ENCODE assay signal across 31 cellular contexts in genomic region chr21:20463362-20463761, GRCh38.
"Had no signal": no experiment of that assay in that cellular context is flagged by ENCODE, and none has a peak within 500 bp of the region (broad histone marks: within the 10 kb centered on the region; RNA-seq: fewer than 3 reads in every experiment).

No MANE protein-coding gene starts in this region.

- H3K36me3 Mint-ChIP-seq: natural killer cell; neural progenitor cell; stimulated activated memory B cell treated with anti-CD40 and anti-IgM and Interleukin-4, amounts not matched to agents 10 μg/mL and 1 μg/mL and 100 μg/mL, for 72 hours; type B pancreatic cell had no signal

- H3K79me2 ChIP-seq: parathyroid adenoma had no signal

- H3K9me3 ChIP-seq: ovary, psoas muscle, suprapubic skin, testis, tibial artery, transverse colon, upper lobe of right lung, uterus had no signal

- H3K4me3 Mint-ChIP-seq: natural killer cell; nephron; neural progenitor cell; stimulated activated memory B cell treated with anti-CD40 and anti-IgM and Interleukin-4, amounts not matched to agents 10 μg/mL and 1 μg/mL and 100 μg/mL, for 72 hours; stimulated activated naive CD8-positive, alpha-beta T cell treated with anti-CD3 and anti-CD28 coated beads, Interleukin-15, amount 100 ng/mL, for 72 hours; type B pancreatic cell had no signal

- H3K9me3 Mint-ChIP-seq: nephron; neural progenitor cell; stimulated activated memory B cell treated with anti-CD40 and anti-IgM and Interleukin-4, amounts not matched to agents 10 μg/mL and 1 μg/mL and 100 μg/mL, for 72 hours had no signal

- H3K4me1 ChIP-seq: neural progenitor cell, parathyroid adenoma, psoas muscle, spleen, suprapubic skin, testis, tibial artery, transverse colon, upper lobe of right lung, uterus had no signal

- H3K9ac ChIP-seq: neural progenitor cell, parathyroid adenoma had no signal

- H3K36me3 ChIP-seq: neural progenitor cell, ovary, spleen, suprapubic skin, tibial artery, transverse colon, upper lobe of right lung, uterus had no signal

- H3K4me2 ChIP-seq: neural progenitor cell, smooth muscle cell had no signal

- DNase-seq: natural killer cell; occipital lobe; ovary; posterior cingulate gyrus; psoas muscle; right cardiac atrium; spleen; stimulated activated CD4-positive, alpha-beta T cell treated with anti-CD3 and anti-CD28 coated beads, Interleukin-12 subunit alpha, Interleukin-12 subunit beta, amount 100 ng/mL, for 4 hours; stimulated activated CD4-positive, alpha-beta T cell treated with anti-CD3 and anti-CD28 coated beads, Interleukin-1b, Interleukin-23, amount 100 ng/mL, for 48 hours; stimulated activated CD4-positive, alpha-beta T cell treated with anti-CD3 and anti-CD28 coated beads, Interleukin-4, amount 100 ng/mL, for 1 hour; stimulated activated CD4-positive, alpha-beta T cell treated with anti-CD3 and anti-CD28 coated beads, Interleukin-4, amount 100 ng/mL, for 4 hours; stimulated activated CD8-positive, alpha-beta memory T cell treated with anti-CD3 and anti-CD28 coated beads, Interleukin-4, amount 100 ng/mL, for 48 hours; stimulated activated naive CD4-positive, alpha-beta T cell; stimulated activated naive CD8-positive, alpha-beta T cell treated with anti-CD3 and anti-CD28 coated beads, Interleukin-15, amount 100 ng/mL, for 72 hours; stimulated activated naive CD8-positive, alpha-beta T cell treated with anti-CD3 and anti-CD28 coated beads, Interleukin-15, Interleukin-2, amounts not matched to agents 100 U/mL and 50 U/mL, for 24 hours; substantia nigra; testis; tibial artery; transverse colon; upper lobe of right lung; uterus had no signal

- H3K27me3 ChIP-seq: neural progenitor cell, ovary, spleen, suprapubic skin, testis, tibial artery, transverse colon, upper lobe of right lung, uterus had no signal

- H3K27ac ChIP-seq: neural progenitor cell, ovary, parathyroid adenoma, psoas muscle, skin epidermis, spleen, suprapubic skin, testis, tibial artery, transverse colon, upper lobe of right lung, uterus had no signal

- H3K4me3 ChIP-seq: neural progenitor cell, ovary, psoas muscle, skin epidermis, smooth muscle cell, spleen, suprapubic skin, testis, tibial artery, transverse colon, upper lobe of right lung, uterus had no signal

- H3K27me3 Mint-ChIP-seq: progenitor cell of endocrine pancreas; stimulated activated memory B cell treated with anti-CD40 and anti-IgM and Interleukin-4, amounts not matched to agents 10 μg/mL and 1 μg/mL and 100 μg/mL, for 72 hours; stimulated activated naive CD8-positive, alpha-beta T cell treated with anti-CD3 and anti-CD28 coated beads, Interleukin-15, amount 100 ng/mL, for 72 hours; type B pancreatic cell had no signal

- ATAC-seq: natural killer cell; psoas muscle; right cardiac atrium; sciatic nerve; stimulated activated memory B cell treated with anti-CD40 and anti-IgM and Interleukin-4, amounts not matched to agents 10 μg/mL and 1 μg/mL and 100 μg/mL, for 72 hours; stimulated activated naive CD8-positive, alpha-beta T cell treated with anti-CD3 and anti-CD28 coated beads, Interleukin-15, amount 100 ng/mL, for 72 hours; stimulated activated naive CD8-positive, alpha-beta T cell treated with anti-CD3 and anti-CD28 coated beads, Interleukin-15, Interleukin-2, amounts not matched to agents 100 U/mL and 50 U/mL, for 24 hours; upper lobe of right lung had no signal

- H2AFZ ChIP-seq: neural progenitor cell, parathyroid adenoma had no signal

- H3K4me1 Mint-ChIP-seq: natural killer cell; nephron; neural progenitor cell; stimulated activated memory B cell treated with anti-CD40 and anti-IgM and Interleukin-4, amounts not matched to agents 10 μg/mL and 1 μg/mL and 100 μg/mL, for 72 hours; stimulated activated naive CD8-positive, alpha-beta T cell treated with anti-CD3 and anti-CD28 coated beads, Interleukin-15, amount 100 ng/mL, for 72 hours had no signal

- H3K27ac Mint-ChIP-seq: natural killer cell; nephron; neural progenitor cell; progenitor cell of endocrine pancreas; stimulated activated memory B cell treated with anti-CD40 and anti-IgM and Interleukin-4, amounts not matched to agents 10 μg/mL and 1 μg/mL and 100 μg/mL, for 72 hours; stimulated activated naive CD8-positive, alpha-beta T cell treated with anti-CD3 and anti-CD28 coated beads, Interleukin-15, amount 100 ng/mL, for 72 hours; type B pancreatic cell had no signal
